In the genomic region with DNA sequence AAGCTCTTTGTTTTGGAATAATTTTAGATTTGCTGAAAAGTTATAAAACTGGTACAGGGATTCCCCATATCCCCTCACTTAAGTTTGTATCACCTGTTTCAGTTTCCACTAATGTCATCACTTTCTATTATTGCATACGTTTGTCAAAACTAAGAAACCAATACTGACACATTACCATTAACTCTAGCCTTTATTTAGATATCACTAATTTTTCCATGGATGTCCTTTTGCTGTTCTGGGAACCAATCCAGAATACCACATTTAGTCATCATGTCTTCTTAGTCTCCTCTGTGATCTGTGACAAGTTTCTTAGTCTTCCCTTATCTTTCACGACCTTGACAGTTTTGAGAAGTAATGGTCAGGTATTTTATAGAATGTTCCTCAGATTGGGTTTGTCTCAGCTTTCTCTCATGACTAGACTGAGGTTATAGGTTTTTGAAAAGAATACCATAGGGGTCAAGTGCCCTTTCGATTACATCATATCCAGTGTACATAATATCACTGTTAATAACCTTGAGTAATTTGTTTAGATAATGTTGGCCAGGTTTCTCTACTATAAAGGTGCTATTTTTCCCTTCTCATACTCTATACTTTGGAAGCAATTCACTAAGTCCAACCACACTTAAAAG, we compare ENCODE assay signal across 23 cellular contexts. TPM values are rescaled to one million over a fixed set of nuclear protein-coding genes. Genes with fewer than 3 reads are reported as not detected.
DNase-seq lines count a peak whose midpoint lies in the region; ATAC-seq and TF ChIP-seq lines count a peak whose summit lies in the region.
"Had no signal": no experiment of that assay in that cellular context is flagged by ENCODE, and none has a peak within 500 bp of the region (broad histone marks: within the 10 kb centered on the region; RNA-seq: fewer than 3 reads in every experiment).

No MANE protein-coding gene starts in this region.

- H2AFZ ChIP-seq in smooth muscle cell (ENCODE audit: low read depth): no peak overlapping the region
- H2AFZ ChIP-seq: PC-9 had no signal

- H3K27ac ChIP-seq in uterus (no peak overlapping the region), smooth muscle cell (ENCODE audit: low read depth) (no peak overlapping the region)
- H3K27ac ChIP-seq: heart right ventricle, HL-60, PC-9, SK-N-MC had no signal

- H3F3A ChIP-seq in smooth muscle cell (ENCODE audit: low read depth): no peaks in the 10 kb centered on the region

- WGBS in smooth muscle cell (ENCODE audit: low lambda C conversion rate): 74% methylated on average over 3 of the region's 3 CpGs

- H3K36me3 ChIP-seq in uterus (no peaks in the 10 kb centered on the region), smooth muscle cell (ENCODE audit: low read depth) (no peaks in the 10 kb centered on the region)
- H3K36me3 ChIP-seq: heart right ventricle had no signal

- no peak for TF ChIP-seq POLR2A in uterus (IDR thresholded peaks at IDR 0.05)

- H3K9me3 ChIP-seq in uterus (no peaks in the 10 kb centered on the region), smooth muscle cell (replicated peaks; ENCODE audit: low read depth) (no peaks in the 10 kb centered on the region)
- H3K9me3 ChIP-seq: heart right ventricle had no signal

- TF ChIP-seq CTCF in GM10266 (IDR thresholded peaks at IDR 0.05; ENCODE audit: control insufficient read depth, insufficient read depth, low read depth, missing control alignments): no peak
- no peak for TF ChIP-seq CTCF in uterus (IDR thresholded peaks at IDR 0.05)
- no peak for TF ChIP-seq CTCF in smooth muscle cell (IDR thresholded peaks at IDR 0.05; ENCODE audit: borderline replicate concordance, insufficient read depth, poor library complexity, severe bottlenecking)

- intact Hi-C loops in uterus (cut with DNase I; ENCODE audit: low total_unique reads) (no loop called here), Right ventricle myocardium inferior (cut with DNase I) (no loop called here)

- H3K27me3 ChIP-seq in uterus: no peaks in the 10 kb centered on the region
- no peaks in the 10 kb centered on the region for H3K27me3 ChIP-seq in smooth muscle cell (ENCODE audit: low read depth)

- ATAC-seq in GM19452 (IDR thresholded peaks at IDR 0.05; ENCODE audit: unreplicated experiment) (peak; percentile 61), HG02798 (IDR thresholded peaks at IDR 0.05; ENCODE audit: poor library complexity, unreplicated experiment) (peak; percentile 61), HG03460 (IDR thresholded peaks at IDR 0.05; ENCODE audit: unreplicated experiment) (peak; percentile 59), Right ventricle myocardium inferior (no peak), GM18909 (IDR thresholded peaks at IDR 0.05; ENCODE audit: poor library complexity, unreplicated experiment) (no peak)
- ATAC-seq: activated CD4-positive, alpha-beta T cell treated with anti-CD3 and anti-CD28 coated beads for 36 hours; heart right ventricle had no signal

- DNase-seq in GM10266 (ENCODE audit: extremely low spot score): peak; percentile 15
- DNase-seq in uterus: no peak
- no peak for DNase-seq in Right ventricle myocardium inferior (ENCODE audit: missing footprints)
- no peak for DNase-seq in smooth muscle cell (lab: John Stamatoyannopoulos, UW; ENCODE audit: unreplicated experiment)
- DNase-seq: ACHN; activated CD4-positive, alpha-beta T cell treated with anti-CD3 and anti-CD28 coated beads for 36 hours; activated gamma-delta T cell treated with Interleukin-2 at 50 U/mL for 16 hours; anterior cingulate cortex; endodermal cell; heart right ventricle; islet precursor cell; NCI-H748 treated with DMSO at 0.1 percent for 48 hours; PC-9; stimulated activated CD4-positive, alpha-beta T cell treated with anti-CD3 and anti-CD28 coated beads, Interleukin-2, amount 100 ng/mL, for 48 hours had no signal

- H3K4me1 ChIP-seq in uterus: no peaks in the 10 kb centered on the region
- H3K4me1 ChIP-seq in smooth muscle cell (ENCODE audit: low read depth): no peaks in the 10 kb centered on the region
- H3K4me1 ChIP-seq: heart right ventricle had no signal

- no peak overlapping the region for H3K9ac ChIP-seq in smooth muscle cell (ENCODE audit: low read depth)

- H4K20me1 ChIP-seq in smooth muscle cell (ENCODE audit: low read depth): no peaks in the 10 kb centered on the region

- H3K4me3 ChIP-seq in uterus (no peak overlapping the region), smooth muscle cell (no peak overlapping the region)
- H3K4me3 ChIP-seq: heart right ventricle, PC-9, SK-N-MC had no signal

- H3K4me2 ChIP-seq in smooth muscle cell: no peak overlapping the region
- H3K4me2 ChIP-seq: PC-9 had no signal

- no peaks in the 10 kb centered on the region for H3K79me2 ChIP-seq in smooth muscle cell (ENCODE audit: low read depth)

RNA-seq across cellular contexts. Expression of a gene that starts 51.9 kb away (rescaled TPM):
- total RNA-seq in uterus (not detected), Right ventricle myocardium inferior (0.14 TPM), smooth muscle cell (not detected in 2 replicates)
- not detected in 2 replicates for polyA plus RNA-seq in smooth muscle cell
- total RNA-seq: activated CD4-positive, alpha-beta T cell treated with anti-CD3 and anti-CD28 coated beads for 36 hours; endodermal cell; lung microvascular endothelial cell; osteocyte; PC-9 had no signal
- polyA plus RNA-seq: CD14-positive monocyte, heart right ventricle had no signal

Comparison
In these comparisons a context has a peak if more than half of its experiments do, and no peak if none do; other contexts are left out.
1. ATAC-seq: peak in GM19452 (single experiment), HG02798 (single experiment) and HG03460 (single experiment); none in Right ventricle myocardium inferior (single experiment) and GM18909 (single experiment).